Comparison of ENCODE assay signal across 8 cellular contexts in the genomic region with DNA sequence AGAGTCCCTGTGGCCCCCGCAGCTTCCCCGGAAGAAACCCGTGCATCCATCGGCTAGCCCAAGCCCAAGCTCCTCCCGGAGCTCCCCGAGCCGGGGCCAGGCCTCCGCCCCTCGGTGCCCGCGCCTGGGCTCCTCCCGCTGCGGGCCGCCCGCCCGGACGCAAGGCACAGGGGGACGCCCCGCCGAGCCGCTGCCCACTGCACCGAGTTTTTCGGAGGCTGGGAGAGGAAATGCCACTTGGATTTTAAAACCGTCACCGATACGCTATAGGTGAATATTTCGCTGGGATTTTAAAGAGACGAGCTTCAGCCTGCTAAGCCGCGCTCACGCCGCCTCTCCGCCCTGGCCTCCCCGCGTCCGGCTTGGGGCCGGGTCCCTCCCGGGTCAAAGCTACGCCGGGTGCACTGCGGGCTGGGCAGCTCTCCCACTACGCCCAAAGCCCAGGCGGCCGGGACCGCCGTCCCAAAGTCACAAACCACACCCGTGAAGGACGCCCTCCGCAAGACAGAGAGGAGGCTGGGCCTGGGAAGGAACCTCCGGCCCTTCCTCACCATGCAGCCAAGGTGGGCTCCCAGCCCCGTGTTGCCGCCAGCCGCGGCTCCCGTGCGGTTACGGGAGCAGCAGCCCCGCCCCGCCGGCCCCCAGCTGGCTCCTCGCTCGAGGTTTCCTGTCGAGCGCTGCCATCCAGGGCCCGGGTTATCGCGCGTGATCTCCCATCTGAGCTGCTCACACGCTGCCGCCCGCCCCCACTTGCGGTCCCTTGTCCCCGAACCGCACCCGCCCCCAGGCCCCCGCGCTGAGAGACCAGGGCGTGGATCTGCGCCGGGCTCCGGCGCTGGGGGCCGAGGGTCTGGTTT.
A peak's percentile ranks its signal among the peaks of the same experiment; 100 is the strongest.
DNase-seq lines count a peak whose midpoint lies in the region; ATAC-seq and TF ChIP-seq lines count a peak whose summit lies in the region.

No MANE protein-coding gene starts in this region.

- H3K27me3 Mint-ChIP-seq in activated CD8-positive, alpha-beta T cell treated with anti-CD3 and anti-CD28 coated beads for 36 hours = no peaks in the 10 kb centered on the region

- no peaks in the 10 kb centered on the region for H3K27me3 ChIP-seq in effector memory CD4-positive, alpha-beta T cell (replicated peaks; ENCODE audit: control insufficient read depth, insufficient read depth, low read length, poor library complexity, severe bottlenecking)
- H3K27me3 ChIP-seq in mesendoderm (ENCODE audit: insufficient read depth, low read length, poor library complexity) = no peaks in the 10 kb centered on the region

- peaks cover 4% of the 10 kb centered on the region for H3K36me3 ChIP-seq in effector memory CD4-positive, alpha-beta T cell (ENCODE audit: control insufficient read depth, insufficient read depth, low read length)
- no peaks in the 10 kb centered on the region for H3K36me3 ChIP-seq in mesendoderm (ENCODE audit: control insufficient read depth, insufficient read depth, low read length)

- TF ChIP-seq CTCF in activated CD8-positive, alpha-beta T cell treated with anti-CD3 and anti-CD28 coated beads for 36 hours (IDR thresholded peaks at IDR 0.05) = no peak

- H2BK120ac ChIP-seq in mesendoderm (ENCODE audit: low read depth, low read length) = no peak overlapping the region

- H3K9me3 Mint-ChIP-seq in activated CD8-positive, alpha-beta T cell treated with anti-CD3 and anti-CD28 coated beads for 36 hours = no peaks in the 10 kb centered on the region

- peak; percentile 68 for DNase-seq in NCI-H82 (lab: John Stamatoyannopoulos, UW)
- DNase-seq in NCI-H82 treated with DMSO at 0.1 percent for 48 hours (lab: John Stamatoyannopoulos, UW; ENCODE audit: unreplicated experiment) = no peak
- DNase-seq in NCI-H510A (lab: John Stamatoyannopoulos, UW) = peak; percentile 58
- DNase-seq in activated CD8-positive, alpha-beta T cell treated with anti-CD3 and anti-CD28 coated beads for 36 hours = peak; percentile 90
- peak; percentile 76 to 81 (median 77) for DNase-seq in effector memory CD4-positive, alpha-beta T cell
- peak; percentile 55 for DNase-seq in mesendoderm
- peak; percentile 50 for DNase-seq in stimulated activated CD8-positive, alpha-beta memory T cell treated with anti-CD3 and anti-CD28 coated beads, Interleukin-15, amount 100 ng/mL, for 24 hours (ENCODE audit: low read depth)

- H3K4me3 Mint-ChIP-seq in activated CD8-positive, alpha-beta T cell treated with anti-CD3 and anti-CD28 coated beads for 36 hours = peak overlapping the region; percentile 76

- peak overlapping the region; percentile 19 for H3K23ac ChIP-seq in mesendoderm (ENCODE audit: low read length)

- H3K4me2 ChIP-seq in mesendoderm (ENCODE audit: low read length) = peak overlapping the region; percentile 75

- no peak overlapping the region for H2BK5ac ChIP-seq in mesendoderm (ENCODE audit: low read length)

- no peak overlapping the region for H4K8ac ChIP-seq in mesendoderm (ENCODE audit: low read depth, low read length)

- peaks cover 53% of the 10 kb centered on the region for H3K36me3 Mint-ChIP-seq in activated CD8-positive, alpha-beta T cell treated with anti-CD3 and anti-CD28 coated beads for 36 hours (ENCODE audit: low read depth)

- H3K4ac ChIP-seq in mesendoderm (ENCODE audit: low read depth, low read length) = no peak overlapping the region

- H2AK5ac ChIP-seq in mesendoderm (ENCODE audit: low read length) = no peak overlapping the region

- H3K4me3 ChIP-seq in effector memory CD4-positive, alpha-beta T cell (ENCODE audit: insufficient read depth, low read depth, low read length, poor library complexity, severe bottlenecking) = peak overlapping the region; percentile 66
- H3K4me3 ChIP-seq in mesendoderm (ENCODE audit: low read length) = peak overlapping the region; percentile 41

- peak overlapping the region; percentile 66 for H3K27ac Mint-ChIP-seq in activated CD8-positive, alpha-beta T cell treated with anti-CD3 and anti-CD28 coated beads for 36 hours

- no peaks in the 10 kb centered on the region for H3K9me3 ChIP-seq in effector memory CD4-positive, alpha-beta T cell (ENCODE audit: control insufficient read depth, low read length)

- peak overlapping the region; percentile 46 for H3K18ac ChIP-seq in mesendoderm (ENCODE audit: low read length)

- POLR2A ChIA-PET in activated CD8-positive, alpha-beta T cell treated with anti-CD3 and anti-CD28 coated beads for 36 hours (lab: Charles Lee) = interaction anchor here (0.9 to 5.7 kb wide), 22 partner anchors 8 to 236 kb away, joined by 3 to 85 read pairs (median 6); a partner anchor contains a TSS

- no peak overlapping the region for H4K5ac ChIP-seq in mesendoderm (ENCODE audit: low read length)

- no peak overlapping the region for H2BK15ac ChIP-seq in mesendoderm (replicated peaks; ENCODE audit: low read depth)

- no peaks in the 10 kb centered on the region for H3K79me1 ChIP-seq in mesendoderm (ENCODE audit: low read length)

- WGBS in mesendoderm (ENCODE audit: extremely low coverage, insufficient coverage, low lambda C conversion rate) = no CpG with 5 or more reads among the region's 83 CpGs

- H3K56ac ChIP-seq in mesendoderm (ENCODE audit: low read length) = peak overlapping the region; percentile 85

- H3K27ac ChIP-seq in effector memory CD4-positive, alpha-beta T cell (ENCODE audit: insufficient read depth, low read length, poor library complexity, severe bottlenecking) = peak overlapping the region; percentile 99
- H3K27ac ChIP-seq in mesendoderm (ENCODE audit: low read depth, low read length) = no peak overlapping the region

- H3K9ac ChIP-seq in mesendoderm (ENCODE audit: low read length) = peak overlapping the region; percentile 73

- H3K4me1 Mint-ChIP-seq in activated CD8-positive, alpha-beta T cell treated with anti-CD3 and anti-CD28 coated beads for 36 hours (ENCODE audit: low read depth) = peaks cover 71% of the 10 kb centered on the region

- peak; percentile 62 for ATAC-seq in HG02943 (IDR thresholded peaks at IDR 0.05; ENCODE audit: low read depth, unreplicated experiment)
- ATAC-seq in activated CD8-positive, alpha-beta T cell treated with anti-CD3 and anti-CD28 coated beads for 36 hours = peak; percentile 54

- H3K4me1 ChIP-seq in effector memory CD4-positive, alpha-beta T cell (ENCODE audit: control insufficient read depth, insufficient read depth, low read length, poor library complexity, severe bottlenecking) = peaks cover 55% of the 10 kb centered on the region
- H3K4me1 ChIP-seq in mesendoderm (ENCODE audit: control insufficient read depth, low read depth, low read length) = no peaks in the 10 kb centered on the region

- CTCF ChIA-PET in activated CD8-positive, alpha-beta T cell treated with anti-CD3 and anti-CD28 coated beads for 36 hours (lab: Charles Lee) = interaction anchor here (0.8 to 5.2 kb wide), 17 partner anchors 8 to 187 kb away, joined by 3 to 33 read pairs (median 5); a partner anchor contains a TSS

- no peaks in the 10 kb centered on the region for H3K79me2 ChIP-seq in mesendoderm (ENCODE audit: control insufficient read depth, insufficient read depth, low read length)

- intact Hi-C loops in activated CD8-positive, alpha-beta T cell treated with anti-CD3 and anti-CD28 coated beads for 36 hours (cut with micrococcal nuclease) = loop anchor here (5.0 kb wide), 2 partner anchors 47 to 62 kb away; a partner anchor contains a TSS
